2 cellular contexts compared by ENCODE assay signal in genomic region chr3:129543156-129543790, GRCh38.
TF ChIP-seq lines count a peak whose summit lies in the region.

TSS of gene H1-8 (plus strand) at chr3:129543175. CDS start at chr3:129543219, 44 bp downstream.

TF ChIP-seq in IMR-90, 13 proteins besides CTCF, POLR2A, EP300 and RAD21:
- TF ChIP-seq RFX5 (IDR thresholded peaks at IDR 0.05; ENCODE audit: low read depth, low read length) (no peak), USF2 (IDR thresholded peaks at IDR 0.05; ENCODE audit: low read depth, low read length) (no peak), MXI1 (IDR thresholded peaks at IDR 0.05; ENCODE audit: borderline replicate concordance, low read depth, low read length) (no peak), MAZ (IDR thresholded peaks at IDR 0.05; ENCODE audit: borderline replicate concordance, low read depth, low read length) (no peak), NFE2L2 (IDR thresholded peaks at IDR 0.05; ENCODE audit: low read depth, low read length) (no peak)

TF ChIP-seq in HepG2, 621 proteins besides CTCF, POLR2A, EP300 and RAD21:
- TF ChIP-seq SMAD9 (CRISPR knock-in tag; IDR thresholded peaks at IDR 0.05) (no peak), ZNF687 (CRISPR knock-in tag; IDR thresholded peaks at IDR 0.05) (peak; percentile 55), HDAC1 (CRISPR knock-in tag; IDR thresholded peaks at IDR 0.05) (no peak)
TF ChIP-seq in HepG2: peak in this region for 1.
